Comparison of ENCODE assay signal across 1 cellular context in the genomic region with DNA sequence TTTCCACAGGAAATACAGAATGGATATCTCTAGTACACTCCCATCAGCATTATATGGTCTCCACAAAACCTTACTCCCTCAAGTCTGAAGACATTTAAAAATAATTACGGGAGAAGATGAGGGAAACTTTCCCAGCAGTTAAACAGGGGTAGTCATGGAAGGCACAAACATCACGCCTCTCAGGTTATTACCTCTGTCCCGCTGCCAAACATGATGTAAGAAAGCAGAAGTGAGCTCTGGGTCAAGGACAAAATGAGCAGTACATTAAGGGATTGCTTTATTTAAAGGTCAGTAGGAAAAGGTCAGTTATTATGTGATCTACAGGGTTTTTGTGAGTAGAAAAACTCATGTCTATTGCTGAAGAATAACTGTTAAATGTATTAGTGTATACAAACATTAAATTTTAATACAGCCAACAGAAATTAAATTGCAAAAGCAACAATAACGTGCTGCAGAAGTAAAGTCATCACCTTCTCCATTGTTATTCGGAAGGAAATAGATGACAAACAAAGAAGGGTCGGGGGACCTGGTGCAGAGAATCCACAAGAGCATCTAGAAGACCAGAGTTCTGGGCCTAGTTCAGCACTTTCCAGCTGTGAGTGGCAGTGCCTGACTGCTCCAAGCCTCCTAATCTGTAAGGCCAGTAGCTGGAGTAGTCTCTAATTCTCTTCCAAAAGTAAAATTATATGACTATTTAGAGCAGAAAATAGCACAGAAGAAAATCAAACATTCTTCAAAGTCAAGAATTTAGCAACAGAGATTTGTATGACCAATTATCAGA.
TF ChIP-seq lines count a peak whose summit lies in the region.

No MANE protein-coding gene starts in this region.

TF ChIP-seq in H1, 55 proteins besides CTCF, POLR2A, EP300 and RAD21:
- no peak for TF ChIP-seq JUND (IDR thresholded peaks at IDR 0.05; ENCODE audit: low read length)
- 0 out of 2 replicates have a peak, but pooled peaks have one; percentile 4 for TF ChIP-seq POU5F1 (IDR thresholded peaks at IDR 0.05; ENCODE audit: low read depth, low read length)
TF ChIP-seq in H1: peak in this region for 1.
